Comparison of ENCODE assay signal across 12 cellular contexts in the genomic region with DNA sequence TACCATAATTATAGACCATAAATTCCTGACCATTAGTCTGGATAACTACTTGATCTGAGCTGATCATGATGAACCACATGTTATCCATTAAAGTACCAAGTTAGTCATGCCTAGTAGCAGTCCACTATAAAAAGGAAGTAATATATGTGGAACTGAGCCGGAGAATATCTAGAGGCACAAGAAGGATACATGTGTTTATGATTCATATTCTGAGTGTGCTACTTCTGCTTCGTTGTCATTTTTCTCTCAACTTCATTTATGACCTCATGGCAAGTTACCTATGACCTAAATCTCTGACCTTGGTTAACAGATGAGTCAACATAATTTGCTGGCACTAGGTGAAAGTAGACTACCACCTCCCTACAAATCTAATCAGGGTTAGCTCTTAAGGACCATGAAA. TPM values are rescaled to one million over a fixed set of nuclear protein-coding genes. Genes with fewer than 3 reads are reported as not detected.
A peak's percentile ranks its signal among the peaks of the same experiment; 100 is the strongest.
DNase-seq lines count a peak whose midpoint lies in the region; ATAC-seq and TF ChIP-seq lines count a peak whose summit lies in the region.
"Had no signal": no experiment of that assay in that cellular context is flagged by ENCODE, and none has a peak within 500 bp of the region (broad histone marks: within the 10 kb centered on the region; RNA-seq: fewer than 3 reads in every experiment).

No MANE protein-coding gene starts in this region.

- H3K9me3 ChIP-seq in mammary epithelial cell (replicated peaks; ENCODE audit: insufficient read depth, low read length) (no peaks in the 10 kb centered on the region), right lobe of liver (no peaks in the 10 kb centered on the region), stomach (peaks cover 0 to 10% (median 5%) of the 10 kb centered on the region in 4 donors), PC-9 (ENCODE audit: insufficient read depth, low read depth) (no peaks in the 10 kb centered on the region)

- H3K4me2 ChIP-seq in mammary epithelial cell (ENCODE audit: insufficient read depth, low read depth, low read length) = no peak overlapping the region
- H3K4me2 ChIP-seq in PC-9 = no peak overlapping the region

- H3K9me2 ChIP-seq in PC-9 (ENCODE audit: insufficient read depth) = no peaks in the 10 kb centered on the region

- H3F3A ChIP-seq in PC-9 (ENCODE audit: insufficient read depth, low read depth) = no peaks in the 10 kb centered on the region

- peak; percentile 39 for DNase-seq in GM03348 (ENCODE audit: low spot score)
- DNase-seq in NCI-H69 (lab: John Stamatoyannopoulos, UW) = peak; percentile 52
- peak; percentile 8 for DNase-seq in mammary epithelial cell
- DNase-seq in right lobe of liver = no peak
- no peak for DNase-seq in stomach
- DNase-seq in inferior parietal cortex (ENCODE audit: extremely low spot score) = no peak
- DNase-seq in PC-9 = no peak
- no peak for DNase-seq in left ventricle myocardium superior
- DNase-seq: CD4-positive, CD25-positive, alpha-beta regulatory T cell; NCI-H2081; stimulated activated CD4-positive, alpha-beta T cell treated with anti-CD3 and anti-CD28 coated beads, Interleukin-4, amount 100 ng/mL, for 4 hours; stimulated activated naive CD8-positive, alpha-beta T cell treated with anti-CD3 and anti-CD28 coated beads, Interleukin-15, amount 100 ng/mL, for 72 hours had no signal

- H3K4me1 ChIP-seq in mammary epithelial cell (ENCODE audit: insufficient read depth, low read length) = no peaks in the 10 kb centered on the region
- H3K4me1 ChIP-seq in right lobe of liver = peaks cover 0 to 6% (median 2%) of the 10 kb centered on the region in 4 donors
- H3K4me1 ChIP-seq in stomach = no peaks in the 10 kb centered on the region
- no peaks in the 10 kb centered on the region; the same call in 1 of the 2 replicates for H3K4me1 ChIP-seq in PC-9 (replicated peaks; ENCODE audit: insufficient read depth)

- no peak overlapping the region for H3K9ac ChIP-seq in mammary epithelial cell (ENCODE audit: insufficient read depth, low read length)

- intact Hi-C loops in mammary epithelial cell (cut with micrococcal nuclease) (loop anchor here (10.0 kb wide), 1 partner anchor 340 kb away; no protein-coding TSS in a partner anchor), right lobe of liver (cut with DNase I) (no loop called here), stomach (cut with DNase I; ENCODE audit: low total_unique reads) (no loop called here), PC-9 (cut with micrococcal nuclease; ENCODE audit: unreplicated experiment) (no loop called here), left ventricle myocardium superior (cut with micrococcal nuclease) (no loop called here)

- no peaks in the 10 kb centered on the region for H3K27me3 ChIP-seq in mammary epithelial cell (ENCODE audit: insufficient read depth, low read length)
- H3K27me3 ChIP-seq in right lobe of liver = no peaks in the 10 kb centered on the region
- no peaks in the 10 kb centered on the region for H3K27me3 ChIP-seq in stomach
- H3K27me3 ChIP-seq in PC-9 (ENCODE audit: insufficient read depth, low read depth) = no peaks in the 10 kb centered on the region

- BruUV-seq in mammary epithelial cell (replicated peaks; lab: Mats Ljungman, UMichigan) (no TSS peak), PC-9 (replicated peaks; lab: Mats Ljungman, UMichigan) (no TSS peak)

- H3K4me3 ChIP-seq in mammary epithelial cell (replicated peaks in 1 of 3; ENCODE audit: insufficient read depth in 1 of 3, low read depth in 2 of 3, low read length in 3 of 3) = no peak overlapping the region
- no peak overlapping the region for H3K4me3 ChIP-seq in right lobe of liver
- no peak overlapping the region for H3K4me3 ChIP-seq in stomach
- no peak overlapping the region for H3K4me3 ChIP-seq in PC-9

- WGBS in mammary epithelial cell (ENCODE audit: low coverage, missing lambda C conversion rate) = 86% methylated on average over 1 of the region's 2 CpGs
- WGBS in right lobe of liver (ENCODE audit: insufficient coverage, low coverage, low lambda C conversion rate, missing lambda C conversion rate) = 43% methylated on average over 2 of the region's 2 CpGs
- WGBS in stomach, 5 donors = 50 to 70% (median 61%) methylated on average over 2 of the region's 2 CpGs

- H3K36me3 ChIP-seq in mammary epithelial cell (ENCODE audit: insufficient read depth, low read length) (no peaks in the 10 kb centered on the region), right lobe of liver (no peaks in the 10 kb centered on the region), stomach (no peaks in the 10 kb centered on the region), PC-9 (ENCODE audit: low read depth) (no peaks in the 10 kb centered on the region)

- CTCF ChIA-PET in mammary epithelial cell (lab: Charles Lee; ENCODE audit: low non-redundant PET) (no interaction called here), PC-9 (lab: Charles Lee) (no interaction called here)

- H3K79me2 ChIP-seq in mammary epithelial cell (ENCODE audit: insufficient read depth, low read length) = no peaks in the 10 kb centered on the region
- no peaks in the 10 kb centered on the region for H3K79me2 ChIP-seq in PC-9 (ENCODE audit: low read depth)

- no peak overlapping the region for H3K27ac ChIP-seq in mammary epithelial cell (ENCODE audit: insufficient read depth, low read depth, low read length)
- H3K27ac ChIP-seq in right lobe of liver = no peak overlapping the region
- H3K27ac ChIP-seq in stomach = no peak overlapping the region
- H3K27ac ChIP-seq in PC-9 = no peak overlapping the region

- no peak for TF ChIP-seq EP300 in stomach (IDR thresholded peaks at IDR 0.05)

- dilution Hi-C loops in mammary epithelial cell (cut with HindIII; ENCODE audit: low sequenced_read_pairs) = no loop called here

- no peak for TF ChIP-seq POLR2A in right lobe of liver (IDR thresholded peaks at IDR 0.05)
- no peak for TF ChIP-seq POLR2A in stomach (IDR thresholded peaks at IDR 0.05)

- POLR2A ChIA-PET in PC-9 (lab: Charles Lee; ENCODE audit: unreplicated experiment) = no interaction called here

- no peaks in the 10 kb centered on the region for H4K20me1 ChIP-seq in mammary epithelial cell (ENCODE audit: insufficient read depth, low read length)
- H4K20me1 ChIP-seq in PC-9 (ENCODE audit: insufficient read depth) = no peaks in the 10 kb centered on the region

- H2AFZ ChIP-seq in mammary epithelial cell (ENCODE audit: low read depth, low read length) (no peak overlapping the region), PC-9 (no peak overlapping the region)

- TF ChIP-seq CTCF in mammary epithelial cell (conservative IDR thresholded peaks at IDR 0.05 in 1 of 2, IDR thresholded peaks at IDR 0.05 in 1 of 2; ENCODE audit: extremely low read depth in 1 of 2, insufficient read depth in 1 of 2, low read depth in 1 of 2, low read length in 2 of 2) = no peak
- no peak for TF ChIP-seq CTCF in right lobe of liver (IDR thresholded peaks at IDR 0.05)
- TF ChIP-seq CTCF in stomach (IDR thresholded peaks at IDR 0.05) = no peak
- no peak for TF ChIP-seq CTCF in PC-9 (conservative IDR thresholded peaks at IDR 0.05)

- ATAC-seq in right lobe of liver = peak in 3 of 4 donors; percentile 29 to 67 (median 32)
- no peak for ATAC-seq in left ventricle myocardium superior
- ATAC-seq: stimulated activated naive CD8-positive, alpha-beta T cell treated with anti-CD3 and anti-CD28 coated beads, Interleukin-15, amount 100 ng/mL, for 72 hours had no signal

- in situ Hi-C loops in mammary epithelial cell (cut with MboI; ENCODE audit: low sequenced_read_pairs in 2 of 2) = no loop called here

RNA-seq across cellular contexts. Expression of a gene that starts 56.5 kb away (rescaled TPM):
- total RNA-seq in mammary epithelial cell (10 to 100 TPM; 66.2 to 70.6 TPM), right lobe of liver (10 to 100 TPM; 25.1 to 34.0 (median 28.1) TPM), stomach (100 to 1,000 TPM in 1 of 5 donors, 10 to 100 TPM in 4; 47.3 to 128 (median 69.9) TPM), PC-9 (2021) (26.9 and 37.9 TPM in 2 replicates), left ventricle myocardium superior (53.3 TPM)
- polyA plus RNA-seq in mammary epithelial cell (41.9 TPM), stomach (10 to 100 TPM in 1 of 3 donors, 1 to 10 TPM in 2; 6.9 to 31.8 (median 9.3) TPM)
- polyA minus RNA-seq in mammary epithelial cell = 105 TPM

Comparison
In these comparisons a context has a peak if more than half of its experiments do, and no peak if none do; other contexts are left out.
1. DNase-seq: peak in GM03348 (single experiment), NCI-H69 (single experiment) and mammary epithelial cell (single experiment); none in right lobe of liver (0 of 3), stomach (single experiment), inferior parietal cortex (single experiment), PC-9 (0 of 2) and left ventricle myocardium superior (single experiment).